In genomic region chr21:42865361-42866160, GRCh38 we compare ENCODE assay signal across 12 cellular contexts. TPM values are rescaled to one million over a fixed set of nuclear protein-coding genes. Genes with fewer than 3 reads are reported as not detected.
DNase-seq lines count a peak whose midpoint lies in the region; ATAC-seq, FAIRE-seq and TF ChIP-seq lines count a peak whose summit lies in the region.
"Had no signal": no experiment of that assay in that cellular context is flagged by ENCODE, and none has a peak within 500 bp of the region (broad histone marks: within the 10 kb centered on the region; RNA-seq: fewer than 3 reads in every experiment).

No MANE protein-coding gene starts in this region.

- H3K27me3 Mint-ChIP-seq in activated naive CD4-positive, alpha-beta T cell treated with anti-CD3 and anti-CD28 coated beads, Interleukin-2, amount 50 U/mL, for 24 hours: no peaks in the 10 kb centered on the region
- no peaks in the 10 kb centered on the region for H3K27me3 Mint-ChIP-seq in activated naive CD4-positive, alpha-beta T cell treated with anti-CD3 and anti-CD28 coated beads, Interleukin-2, amount 10 ng/mL, durations not matched to agents 7 days and 5 days
- H3K27me3 Mint-ChIP-seq: memory B cell had no signal

- H3K9me3 ChIP-seq in K562 (replicated peaks; ENCODE audit: control insufficient read depth, insufficient read depth, low read depth, low read length) (no peaks in the 10 kb centered on the region), right lobe of liver (no peaks in the 10 kb centered on the region), upper lobe of right lung (no peaks in the 10 kb centered on the region), body of pancreas (no peaks in the 10 kb centered on the region), vagina (no peaks in the 10 kb centered on the region)

- H3K4me1 ChIP-seq in K562 (replicated peaks in 1 of 2; ENCODE audit: control insufficient read depth in 2 of 2, insufficient read depth in 2 of 2, low read length in 2 of 2): peaks cover 0 to 30% of the 10 kb centered on the region in 2 experiments; a peak in 1 of 5 replicates
- H3K4me1 ChIP-seq in right lobe of liver: peaks cover 0 to 7% (median 0%) of the 10 kb centered on the region in 4 donors
- H3K4me1 ChIP-seq in upper lobe of right lung: peaks cover 9% of the 10 kb centered on the region
- no peaks in the 10 kb centered on the region for H3K4me1 ChIP-seq in body of pancreas
- peaks cover 3% of the 10 kb centered on the region for H3K4me1 ChIP-seq in vagina

- TF ChIP-seq CTCF in K562 (IDR thresholded peaks at IDR 0.05 in 2 of 3, conservative IDR thresholded peaks at IDR 0.05 in 1 of 3; ENCODE audit: insufficient read depth in 2 of 3, low read depth in 1 of 3, low read length in 3 of 3) (no peak), right lobe of liver (IDR thresholded peaks at IDR 0.05) (peak in 1 of 4 donors; percentile 14), upper lobe of right lung (IDR thresholded peaks at IDR 0.05) (no peak), body of pancreas (IDR thresholded peaks at IDR 0.05) (no peak), vagina (IDR thresholded peaks at IDR 0.05) (no peak)

- H3K27ac Mint-ChIP-seq in activated naive CD4-positive, alpha-beta T cell treated with anti-CD3 and anti-CD28 coated beads, Interleukin-2, amount 50 U/mL, for 24 hours: peak overlapping the region; percentile 65
- no peak overlapping the region for H3K27ac Mint-ChIP-seq in activated naive CD4-positive, alpha-beta T cell treated with anti-CD3 and anti-CD28 coated beads, Interleukin-2, amount 10 ng/mL, durations not matched to agents 7 days and 5 days
- H3K27ac Mint-ChIP-seq: memory B cell had no signal

- POLR2A ChIA-PET in K562 (lab: Yijun Ruan, JAX): interaction anchor here (0.6 to 1.5 kb wide), 3 partner anchors 11 to 19 kb away, joined by 4 to 6 read pairs (median 4); no protein-coding TSS in a partner anchor

- no peak for TF ChIP-seq RAD21 in K562 (CRISPR knock-in tag; conservative IDR thresholded peaks at IDR 0.05 in 1 of 2, IDR thresholded peaks at IDR 0.05 in 1 of 2)

- H3K36me3 ChIP-seq in K562 (ENCODE audit: control insufficient read depth, insufficient read depth, low read length): peaks cover 94% of the 10 kb centered on the region
- peaks cover 0 to 31% (median 10%) of the 10 kb centered on the region in 4 donors for H3K36me3 ChIP-seq in right lobe of liver
- peaks cover 56% of the 10 kb centered on the region for H3K36me3 ChIP-seq in upper lobe of right lung
- H3K36me3 ChIP-seq in body of pancreas (replicated peaks in 1 of 2; ENCODE audit: insufficient read depth in 1 of 2, low read depth in 2 of 2): peaks cover 6 to 17% of the 10 kb centered on the region in 2 donors
- H3K36me3 ChIP-seq in vagina: peaks cover 0 to 48% of the 10 kb centered on the region in 2 donors

- H3K4me1 Mint-ChIP-seq in activated naive CD4-positive, alpha-beta T cell treated with anti-CD3 and anti-CD28 coated beads, Interleukin-2, amount 50 U/mL, for 24 hours: peaks cover 18% of the 10 kb centered on the region
- peaks cover 8% of the 10 kb centered on the region for H3K4me1 Mint-ChIP-seq in activated naive CD4-positive, alpha-beta T cell treated with anti-CD3 and anti-CD28 coated beads, Interleukin-2, amount 10 ng/mL, durations not matched to agents 7 days and 5 days

- no peak for FAIRE-seq in K562 (lab: Jason Lieb, UNC)
- FAIRE-seq: A204.1 had no signal

- in situ Hi-C loops in K562 (cut with MboI): no loop called here

- peaks cover 28% of the 10 kb centered on the region for H4K20me1 ChIP-seq in K562 (replicated peaks; ENCODE audit: control insufficient read depth, insufficient read depth, low read length)

- H3K36me3 Mint-ChIP-seq in activated naive CD4-positive, alpha-beta T cell treated with anti-CD3 and anti-CD28 coated beads, Interleukin-2, amount 50 U/mL, for 24 hours: peaks cover 6% of the 10 kb centered on the region
- peaks cover 40% of the 10 kb centered on the region for H3K36me3 Mint-ChIP-seq in activated naive CD4-positive, alpha-beta T cell treated with anti-CD3 and anti-CD28 coated beads, Interleukin-2, amount 10 ng/mL, durations not matched to agents 7 days and 5 days

- peaks cover 3% of the 10 kb centered on the region for H3K9me1 ChIP-seq in K562 (ENCODE audit: control insufficient read depth, insufficient read depth, low read length)

- H3K9ac ChIP-seq in K562 (ENCODE audit: insufficient read depth in 1 of 2, low read depth in 2 of 2, low read length in 2 of 2): no peak overlapping the region; a peak in 1 of 4 replicates

- no peak for TF ChIP-seq EP300 in K562 (IDR thresholded peaks at IDR 0.05; ENCODE audit: low read length)

- CTCF ChIA-PET in activated naive CD4-positive, alpha-beta T cell treated with anti-CD3 and anti-CD28 coated beads, Interleukin-2, amount 10 ng/mL, durations not matched to agents 7 days and 5 days (lab: Charles Lee): no interaction called here
- CTCF ChIA-PET in K562 (lab: Yijun Ruan, JAX; ENCODE audit: low intra/inter-chr PET ratio): no interaction called here

- H3K4me3 ChIP-seq in K562 (no peak overlapping the region), right lobe of liver (no peak overlapping the region), upper lobe of right lung (no peak overlapping the region), body of pancreas (no peak overlapping the region), vagina (no peak overlapping the region)

- H3K27me3 ChIP-seq in K562 (ENCODE audit: control insufficient read depth in 2 of 2, insufficient read depth in 2 of 2, low read length in 2 of 2) (no peaks in the 10 kb centered on the region), right lobe of liver (no peaks in the 10 kb centered on the region), upper lobe of right lung (no peaks in the 10 kb centered on the region), body of pancreas (no peaks in the 10 kb centered on the region), vagina (no peaks in the 10 kb centered on the region)

- no TSS peak for BruUV-seq in K562 (replicated peaks; lab: Mats Ljungman, UMichigan)

- no peak overlapping the region for H3K4me3 Mint-ChIP-seq in activated naive CD4-positive, alpha-beta T cell treated with anti-CD3 and anti-CD28 coated beads, Interleukin-2, amount 50 U/mL, for 24 hours
- H3K4me3 Mint-ChIP-seq in activated naive CD4-positive, alpha-beta T cell treated with anti-CD3 and anti-CD28 coated beads, Interleukin-2, amount 10 ng/mL, durations not matched to agents 7 days and 5 days: no peak overlapping the region
- H3K4me3 Mint-ChIP-seq: memory B cell had no signal

- peaks cover 90% of the 10 kb centered on the region for H3K79me2 ChIP-seq in K562 (ENCODE audit: control insufficient read depth, insufficient read depth, low read length)

- no peak for ATAC-seq in K562
- peak; percentile 21 to 84 (median 64) for ATAC-seq in right lobe of liver
- ATAC-seq in upper lobe of right lung: peak; percentile 92
- ATAC-seq in body of pancreas: no peak

- DNase-seq in activated naive CD4-positive, alpha-beta T cell treated with anti-CD3 and anti-CD28 coated beads, Interleukin-2, amount 10 ng/mL, durations not matched to agents 7 days and 5 days: no peak
- DNase-seq in K562 (ENCODE audit: extremely low read depth in 1 of 4, low spot score in 3 of 4): no peak
- peak in 2 of 3 donors; percentile 78 to 81 for DNase-seq in right lobe of liver
- peak; percentile 93 for DNase-seq in upper lobe of right lung
- no peak for DNase-seq in body of pancreas
- no peak for DNase-seq in vagina (ENCODE audit: extremely low spot score in 2 of 2)
- DNase-seq in stimulated activated CD4-positive, alpha-beta T cell treated with anti-CD3 and anti-CD28 coated beads, Interleukin-4, amount 100 ng/mL, for 1 hour: no peak
- DNase-seq: activated T-cell treated with anti-CD3 and anti-CD28 coated beads for 4 hours, GOT3 had no signal

- H3K27ac ChIP-seq in K562 (ENCODE audit: extremely low read depth, low read depth, low read length) (no peak overlapping the region), right lobe of liver (peak overlapping the region in 1 of 3 donors; percentile 8), upper lobe of right lung (no peak overlapping the region), body of pancreas (no peak overlapping the region), vagina (no peak overlapping the region)

- 90% methylated on average over 24 of the region's 24 CpGs for WGBS in K562 (ENCODE audit: insufficient coverage, low coverage, missing lambda C conversion rate)
- 55% methylated on average over 3 of the region's 24 CpGs for WGBS in right lobe of liver (ENCODE audit: insufficient coverage, low coverage, low lambda C conversion rate, missing lambda C conversion rate)
- WGBS in body of pancreas, 2 donors: 69 to 79% methylated on average over 7 to 23 of the region's 24 CpGs

- no peak for TF ChIP-seq POLR2A in K562 (conservative IDR thresholded peaks at IDR 0.05)
- no peak for TF ChIP-seq POLR2A in right lobe of liver (IDR thresholded peaks at IDR 0.05)
- TF ChIP-seq POLR2A in body of pancreas (IDR thresholded peaks at IDR 0.05): no peak
- no peak for TF ChIP-seq POLR2A in vagina (IDR thresholded peaks at IDR 0.05)

- H3K9me3 Mint-ChIP-seq in activated naive CD4-positive, alpha-beta T cell treated with anti-CD3 and anti-CD28 coated beads, Interleukin-2, amount 50 U/mL, for 24 hours: no peaks in the 10 kb centered on the region
- H3K9me3 Mint-ChIP-seq in activated naive CD4-positive, alpha-beta T cell treated with anti-CD3 and anti-CD28 coated beads, Interleukin-2, amount 10 ng/mL, durations not matched to agents 7 days and 5 days: no peaks in the 10 kb centered on the region
- H3K9me3 Mint-ChIP-seq: memory B cell had no signal

- intact Hi-C loops in K562 (cut with micrococcal nuclease) (no loop called here), right lobe of liver (cut with DNase I) (no loop called here), upper lobe of right lung (cut with DNase I) (no loop called here), body of pancreas (cut with DNase I) (no loop called here), vagina (cut with DNase I) (no loop called here)

- no peak overlapping the region for H2AFZ ChIP-seq in K562 (ENCODE audit: low read depth, low read length)

- no peak overlapping the region for H3K4me2 ChIP-seq in K562 (ENCODE audit: insufficient read depth, low read length)

RNA-seq across cellular contexts. Expression of gene WDR4, which starts 13.8 kb away (rescaled TPM):
- total RNA-seq in K562 (2011; cell fraction: chromatin; rRNA removed; ENCODE audit: low replicate concordance): 107 and 254 TPM in 2 replicates
- total RNA-seq in K562 (2011; cell fraction: nucleolus; rRNA removed): 147 and 151 TPM in 2 replicates
- total RNA-seq in K562 (2011; cell fraction: nucleoplasm; rRNA removed): 105 and 112 TPM in 2 replicates
- total RNA-seq in K562 (2014; rRNA removed): 30.2 and 41.6 TPM in 2 replicates
- total RNA-seq in K562 (2014; rRNA removed; fragmentation: Illumina TruSeq; extraction: Trizol): 21.4 and 29.7 TPM in 2 replicates
- total RNA-seq in K562 (2015; rRNA removed; fragmentation: Illumina TruSeq; extraction: Trizol): 43.4 and 44.3 TPM in 2 replicates
- total RNA-seq in K562 (2021): 95.3 and 95.4 TPM in 2 replicates
- polyA plus RNA-seq in K562 (2011; rRNA removed): 32.1 and 32.8 TPM in 2 replicates
- polyA plus RNA-seq in K562 (2011; cell fraction: cytosol; rRNA removed): 48.9 and 72.1 TPM in 2 replicates
- polyA plus RNA-seq in K562 (2011; cell fraction: nucleus; rRNA removed): 84.3 and 132 TPM in 2 replicates
- 36.0 and 81.8 TPM in 2 replicates for polyA plus RNA-seq in K562 (2012)
- 48.1 and 59.6 TPM in 2 replicates for polyA plus RNA-seq in K562 (2014; fragmentation: Illumina TruSeq; extraction: Trizol)
- polyA plus RNA-seq in K562 (2014; fragmentation: Nextera tagmentation; extraction: Ambion mirVana): 10 to 100 TPM in 1 of 2 experiments, 1 to 10 TPM in 1; 5.4 to 26.3 TPM
- 76.3 and 90.2 TPM in 2 replicates for polyA plus RNA-seq in K562 (2014; rRNA removed)
- 22.9 and 34.7 TPM in 2 replicates for polyA minus RNA-seq in K562 (2011; rRNA and poly(A)+ RNA removed)
- polyA minus RNA-seq in K562 (2011; cell fraction: cytosol; rRNA and poly(A)+ RNA removed): 29.9 and 35.5 TPM in 2 replicates
- polyA minus RNA-seq in K562 (2011; cell fraction: nucleus; rRNA and poly(A)+ RNA removed): 51.3 and 54.0 TPM in 2 replicates
- 10 to 100 TPM in 1 of 6 experiments, 1 to 10 TPM in 5; 6.3 to 10.5 (median 8.0) TPM for total RNA-seq in right lobe of liver
- 18.4 TPM for total RNA-seq in upper lobe of right lung
- total RNA-seq in body of pancreas: 10 to 100 TPM in 1 of 2 donors, 1 to 10 TPM in 1; 8.0 to 37.9 TPM
- 23.8 TPM for total RNA-seq in vagina

RNA-seq across cellular contexts. Expression of gene NDUFV3, which starts 27.5 kb away (rescaled TPM):
- 82.4 and 114 TPM in 2 replicates for total RNA-seq in K562 (2011; cell fraction: chromatin; rRNA removed; ENCODE audit: low replicate concordance)
- 48.2 and 54.4 TPM in 2 replicates for total RNA-seq in K562 (2011; cell fraction: nucleolus; rRNA removed)
- total RNA-seq in K562 (2011; cell fraction: nucleoplasm; rRNA removed): 61.2 and 67.6 TPM in 2 replicates
- total RNA-seq in K562 (2014; rRNA removed) (87.8 and 89.7 TPM in 2 replicates), K562 (2014; rRNA removed; fragmentation: Illumina TruSeq; extraction: Trizol) (74.3 and 81.5 TPM in 2 replicates), K562 (2015; rRNA removed; fragmentation: Illumina TruSeq; extraction: Trizol) (79.7 and 80.6 TPM in 2 replicates), K562 (2021) (65.7 and 68.3 TPM in 2 replicates), right lobe of liver (10 to 100 TPM; 18.9 to 39.1 (median 23.6) TPM), upper lobe of right lung (38.5 TPM), body of pancreas (10 to 100 TPM; 42.3 to 55.0 TPM), vagina (48.4 TPM)
- polyA plus RNA-seq in K562 (2011; rRNA removed) (37.2 and 41.9 TPM in 2 replicates), K562 (2014; fragmentation: Illumina TruSeq; extraction: Trizol) (63.0 and 77.9 TPM in 2 replicates), K562 (2014; fragmentation: Nextera tagmentation; extraction: Ambion mirVana) (10 to 100 TPM; 19.1 to 23.6 TPM), K562 (2014; rRNA removed) (67.2 and 80.0 TPM in 2 replicates)
- polyA plus RNA-seq in K562 (2011; cell fraction: cytosol; rRNA removed): 43.0 and 44.1 TPM in 2 replicates
- polyA plus RNA-seq in K562 (2011; cell fraction: nucleus; rRNA removed): 40.0 and 49.0 TPM in 2 replicates
- 58.0 and 60.8 TPM in 2 replicates for polyA plus RNA-seq in K562 (2012)
- 39.0 and 44.5 TPM in 2 replicates for polyA minus RNA-seq in K562 (2011; rRNA and poly(A)+ RNA removed)
- 35.1 and 42.7 TPM in 2 replicates for polyA minus RNA-seq in K562 (2011; cell fraction: cytosol; rRNA and poly(A)+ RNA removed)
- polyA minus RNA-seq in K562 (2011; cell fraction: nucleus; rRNA and poly(A)+ RNA removed): 11.7 and 20.2 TPM in 2 replicates

RNA-seq across cellular contexts. Expression of gene ERVH48-1, which starts 59.9 kb away (rescaled TPM):
- 0.23 and 0.28 TPM in 2 replicates for total RNA-seq in K562 (2011; cell fraction: chromatin; rRNA removed; ENCODE audit: low replicate concordance)
- 0.13 TPM in 1 of 2 replicates, not detected in the other for total RNA-seq in K562 (2011; cell fraction: nucleolus; rRNA removed)
- total RNA-seq in K562 (2011; cell fraction: nucleoplasm; rRNA removed): 0.51 and 0.53 TPM in 2 replicates
- total RNA-seq in K562 (2014; rRNA removed): 0.09 TPM in 1 of 2 replicates, not detected in the other
- total RNA-seq in K562 (2014; rRNA removed; fragmentation: Illumina TruSeq; extraction: Trizol): 0.06 TPM in 1 of 2 replicates, not detected in the other
- 0.08 TPM in 1 of 2 replicates, not detected in the other for total RNA-seq in K562 (2015; rRNA removed; fragmentation: Illumina TruSeq; extraction: Trizol)
- 0.09 TPM in 1 of 2 replicates, not detected in the other for total RNA-seq in K562 (2021)
- 0.22 and 0.49 TPM in 2 replicates for polyA plus RNA-seq in K562 (2011; rRNA removed)
- 0.25 and 0.32 TPM in 2 replicates for polyA plus RNA-seq in K562 (2011; cell fraction: cytosol; rRNA removed)
- 0.13 and 0.27 TPM in 2 replicates for polyA plus RNA-seq in K562 (2011; cell fraction: nucleus; rRNA removed)
- polyA plus RNA-seq in K562 (2012): 0.28 and 0.31 TPM in 2 replicates
- 0.07 and 0.16 TPM in 2 replicates for polyA plus RNA-seq in K562 (2014; fragmentation: Illumina TruSeq; extraction: Trizol)
- under 1 TPM; 0.08 to 0.15 TPM for polyA plus RNA-seq in K562 (2014; fragmentation: Nextera tagmentation; extraction: Ambion mirVana)
- polyA plus RNA-seq in K562 (2014; rRNA removed): 0.11 and 0.20 TPM in 2 replicates
- polyA minus RNA-seq in K562 (2011; rRNA and poly(A)+ RNA removed): 0.06 and 0.07 TPM in 2 replicates
- polyA minus RNA-seq in K562 (2011; cell fraction: cytosol; rRNA and poly(A)+ RNA removed): not detected in 2 replicates
- not detected in 2 replicates for polyA minus RNA-seq in K562 (2011; cell fraction: nucleus; rRNA and poly(A)+ RNA removed)
- total RNA-seq in right lobe of liver: under 1 TPM in 2 of 6 experiments, not detected in 4; 0.09 to 0.10 TPM
- not detected for total RNA-seq in upper lobe of right lung
- under 1 TPM in 1 of 2 donors, not detected in 1; 0.52 TPM for total RNA-seq in body of pancreas
- not detected for total RNA-seq in vagina

Comparison
In these comparisons a context has a peak if more than half of its experiments do, and no peak if none do; other contexts are left out.
1. DNase-seq: peak in right lobe of liver (2 of 3) and upper lobe of right lung (single experiment); none in activated naive CD4-positive, alpha-beta T cell treated with anti-CD3 and anti-CD28 coated beads, Interleukin-2, amount 10 ng/mL, durations not matched to agents 7 days and 5 days (single experiment), K562 (0 of 4), body of pancreas (0 of 4), vagina (0 of 2) and stimulated activated CD4-positive, alpha-beta T cell treated with anti-CD3 and anti-CD28 coated beads, Interleukin-4, amount 100 ng/mL, for 1 hour (single experiment).
2. ATAC-seq: peak in right lobe of liver (4 of 4) and upper lobe of right lung (single experiment); none in K562 (single experiment) and body of pancreas (single experiment).